In genomic region chr12:95446511-95446910, GRCh38 we compare ENCODE assay signal across 11 cellular contexts. TPM values are rescaled to one million over a fixed set of nuclear protein-coding genes. Genes with fewer than 3 reads are reported as not detected.
DNase-seq lines count a peak whose midpoint lies in the region; ATAC-seq and TF ChIP-seq lines count a peak whose summit lies in the region.
"Had no signal": no experiment of that assay in that cellular context is flagged by ENCODE, and none has a peak within 500 bp of the region (broad histone marks: within the 10 kb centered on the region; RNA-seq: fewer than 3 reads in every experiment).

No MANE protein-coding gene starts in this region.

- no peak for ATAC-seq in GM21619 (IDR thresholded peaks at IDR 0.05; ENCODE audit: unreplicated experiment)
- ATAC-seq: CD8-positive, alpha-beta T cell; stimulated activated naive CD8-positive, alpha-beta T cell treated with anti-CD3 and anti-CD28 coated beads, Interleukin-15, Interleukin-2, amounts not matched to agents 100 U/mL and 50 U/mL, for 24 hours had no signal

- peaks cover 10% of the 10 kb centered on the region for H3K27me3 ChIP-seq in iPS-15b (ENCODE audit: control insufficient read depth, insufficient read depth, low read length)

- H3K4me3 ChIP-seq in iPS-15b (ENCODE audit: low read depth, low read length): peak overlapping the region; percentile 60

- H3K9me3 Mint-ChIP-seq in progenitor cell of endocrine pancreas (ENCODE audit: low read depth) (no peaks in the 10 kb centered on the region), chondrocyte (ENCODE audit: low read depth) (no peaks in the 10 kb centered on the region)
- H3K9me3 Mint-ChIP-seq: activated T-helper 2 cell treated with anti-CD3 and anti-CD28 coated beads, Interferon-gamma antibody, Interleukin-2, Interleukin-4, amounts not matched to agents 10 μg/mL and 5 μg/mL and 100 μg/mL, durations not matched to agents 14 hours and 24 hours and 36 hours; CD8-positive, alpha-beta T cell had no signal

- H3K27ac Mint-ChIP-seq in progenitor cell of endocrine pancreas: peak overlapping the region; percentile 73
- H3K27ac Mint-ChIP-seq in chondrocyte (ENCODE audit: unreplicated experiment): no peak overlapping the region
- H3K27ac Mint-ChIP-seq: activated T-helper 2 cell treated with anti-CD3 and anti-CD28 coated beads, Interferon-gamma antibody, Interleukin-2, Interleukin-4, amounts not matched to agents 10 μg/mL and 5 μg/mL and 100 μg/mL, durations not matched to agents 14 hours and 24 hours and 36 hours; CD8-positive, alpha-beta T cell had no signal

- no peaks in the 10 kb centered on the region for H3K36me3 ChIP-seq in iPS-15b (ENCODE audit: control insufficient read depth, insufficient read depth, low read length)

- H3K4me3 Mint-ChIP-seq in progenitor cell of endocrine pancreas (ENCODE audit: low read depth) (peak overlapping the region; percentile 43), chondrocyte (ENCODE audit: unreplicated experiment) (no peak overlapping the region)
- H3K4me3 Mint-ChIP-seq: CD8-positive, alpha-beta T cell had no signal

- peaks cover 49% of the 10 kb centered on the region for H3K4me1 Mint-ChIP-seq in progenitor cell of endocrine pancreas (ENCODE audit: low read depth)
- peaks cover 3% of the 10 kb centered on the region for H3K4me1 Mint-ChIP-seq in chondrocyte (ENCODE audit: low read depth)

- DNase-seq in ELF-1 (ENCODE audit: low read depth, low spot score) (peak; percentile 77), cerebellum (ENCODE audit: low spot score) (peak; percentile 28), progenitor cell of endocrine pancreas (ENCODE audit: low spot score, unreplicated experiment) (peak; percentile 46), chondrocyte (ENCODE audit: low spot score) (no peak), NCI-H226 (no peak)
- DNase-seq in stimulated activated naive CD4-positive, alpha-beta T cell (lab: John Stamatoyannopoulos, UW): no peak
- DNase-seq: CD8-positive, alpha-beta T cell; stimulated activated naive CD8-positive, alpha-beta T cell treated with anti-CD3 and anti-CD28 coated beads, Interleukin-15, Interleukin-2, amounts not matched to agents 100 U/mL and 50 U/mL, for 24 hours had no signal

- H3K9me3 ChIP-seq in iPS-15b (ENCODE audit: control insufficient read depth, insufficient read depth, low read length): no peaks in the 10 kb centered on the region

- H3K9ac ChIP-seq in iPS-15b (ENCODE audit: low read depth, low read length): no peak overlapping the region

- peaks cover 8% of the 10 kb centered on the region for H3K4me1 ChIP-seq in iPS-15b (ENCODE audit: control insufficient read depth, insufficient read depth, low read length)

- no peak for TF ChIP-seq CTCF in progenitor cell of endocrine pancreas (IDR thresholded peaks at IDR 0.05; ENCODE audit: unreplicated experiment)
- TF ChIP-seq CTCF in chondrocyte (IDR thresholded peaks at IDR 0.05): no peak

- H3K27me3 Mint-ChIP-seq in progenitor cell of endocrine pancreas (peaks cover 20% of the 10 kb centered on the region), chondrocyte (ENCODE audit: low read depth) (peaks cover 3% of the 10 kb centered on the region)

- H3K36me3 Mint-ChIP-seq in progenitor cell of endocrine pancreas (ENCODE audit: insufficient read depth) (no peaks in the 10 kb centered on the region), chondrocyte (ENCODE audit: low read depth) (no peaks in the 10 kb centered on the region)
- H3K36me3 Mint-ChIP-seq: CD8-positive, alpha-beta T cell had no signal

RNA-seq across cellular contexts. Expression of gene METAP2, which starts 27.4 kb away (rescaled TPM):
- 42.0 TPM for total RNA-seq in cerebellum
- total RNA-seq in progenitor cell of endocrine pancreas: 83.8 and 90.6 TPM in 2 replicates
- total RNA-seq in chondrocyte: 63.3 to 75.5 TPM (median 73.0 TPM) in 3 replicates

Comparison
In these comparisons a context has a peak if more than half of its experiments do, and no peak if none do; other contexts are left out.
1. DNase-seq: peak in ELF-1 (single experiment), cerebellum (single experiment) and progenitor cell of endocrine pancreas (single experiment); none in chondrocyte (single experiment), NCI-H226 (single experiment) and stimulated activated naive CD4-positive, alpha-beta T cell (0 of 6).